Comparison of ENCODE assay signal across 28 cellular contexts in the genomic region with DNA sequence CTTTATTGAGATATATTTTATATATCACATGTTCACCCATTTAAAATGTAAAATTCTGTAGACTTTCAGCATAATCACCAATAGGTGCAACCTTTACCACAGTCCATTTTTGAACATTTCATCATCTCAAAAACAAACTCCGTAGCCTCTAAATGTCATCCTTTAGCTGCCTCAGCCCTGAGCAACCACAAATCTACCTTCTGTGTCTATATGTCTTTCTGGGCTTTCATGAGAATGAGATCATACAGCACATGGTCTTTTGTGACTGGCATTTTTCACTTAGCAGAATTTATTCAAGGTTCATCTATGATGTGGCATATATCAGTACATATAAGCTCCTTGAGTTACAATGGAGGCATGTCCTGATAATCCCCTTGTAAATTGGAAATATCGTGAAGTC.
"Had no signal": no experiment of that assay in that cellular context is flagged by ENCODE, and none has a peak within 500 bp of the region (broad histone marks: within the 10 kb centered on the region; RNA-seq: fewer than 3 reads in every experiment).

No MANE protein-coding gene starts in this region.

- H3K27ac ChIP-seq: esophagus squamous epithelium, heart right ventricle, left lung, neutrophil, pancreas, right lobe of liver, testis, tibial artery had no signal

- H3K27me3 ChIP-seq: esophagus squamous epithelium, heart right ventricle, left lung, neutrophil, right lobe of liver, testis, tibial artery had no signal

- H3K4me1 ChIP-seq: esophagus squamous epithelium, pancreas, right lobe of liver, testis, tibial artery had no signal

- H3K36me3 ChIP-seq: esophagus squamous epithelium, heart right ventricle, left lung, neutrophil, pancreas, right lobe of liver, tibial artery had no signal

- H3K27me3 Mint-ChIP-seq: effector memory CD8-positive, alpha-beta T cell; naive B cell; natural killer cell treated with Interleukin-12 subunit alpha and Interleukin-12 subunit beta and Interleukin-15 and Interleukin-18, amount 100 ng/mL, for 72 hours had no signal

- H3K36me3 Mint-ChIP-seq: mesothelial cell of epicardium; naive B cell; natural killer cell treated with Interleukin-12 subunit alpha and Interleukin-12 subunit beta and Interleukin-15 and Interleukin-18, amount 100 ng/mL, for 72 hours; type B pancreatic cell had no signal

- H3K9me3 Mint-ChIP-seq: effector memory CD8-positive, alpha-beta T cell; naive B cell; neural crest cell; type B pancreatic cell had no signal

- FAIRE-seq: endometrium, pancreas, small intestine had no signal

- DNase-seq: cortex of kidney; effector memory CD8-positive, alpha-beta T cell; erythroblast; esophagus squamous epithelium; foreskin melanocyte; glutamatergic neuron; heart right ventricle; hippocampal formation; left cardiac atrium; left lung; mesenchymal stem cell; mucosa of descending colon; naive B cell; pancreas; right lobe of liver; small intestine; stimulated activated CD4-positive, alpha-beta T cell treated with anti-CD3 and anti-CD28 coated beads, Interleukin-15, amount 100 ng/mL, for 24 hours; stimulated activated CD4-positive, alpha-beta T cell treated with anti-CD3 and anti-CD28 coated beads, Interleukin-4, amount 100 ng/mL, for 1 hour; stimulated activated CD8-positive, alpha-beta memory T cell treated with anti-CD3 and anti-CD28 coated beads, Interleukin-4, amount 100 ng/mL, for 48 hours; substantia nigra; testis; tibial artery had no signal

- H3K27ac Mint-ChIP-seq: mesothelial cell of epicardium; natural killer cell treated with Interleukin-12 subunit alpha and Interleukin-12 subunit beta and Interleukin-15 and Interleukin-18, amount 100 ng/mL, for 72 hours; type B pancreatic cell had no signal

- H3K4me3 Mint-ChIP-seq: effector memory CD8-positive, alpha-beta T cell; mesothelial cell of epicardium; naive B cell; natural killer cell treated with Interleukin-12 subunit alpha and Interleukin-12 subunit beta and Interleukin-15 and Interleukin-18, amount 100 ng/mL, for 72 hours; neural crest cell; type B pancreatic cell had no signal

- ATAC-seq: effector memory CD8-positive, alpha-beta T cell; heart right ventricle; left cardiac atrium; left lung; mucosa of descending colon; natural killer cell treated with Interleukin-12 subunit alpha and Interleukin-12 subunit beta and Interleukin-15 and Interleukin-18, amount 100 ng/mL, for 72 hours; pancreas; right lobe of liver had no signal

- H3K4me3 ChIP-seq: esophagus squamous epithelium, heart right ventricle, left lung, mucosa of descending colon, pancreas, right lobe of liver, testis, tibial artery had no signal

- H3K9me3 ChIP-seq: esophagus squamous epithelium, heart right ventricle, left lung, mucosa of descending colon, neutrophil, pancreas, right lobe of liver, testis, tibial artery had no signal

- H3K4me1 Mint-ChIP-seq: mesothelial cell of epicardium had no signal
